In the genomic region with DNA sequence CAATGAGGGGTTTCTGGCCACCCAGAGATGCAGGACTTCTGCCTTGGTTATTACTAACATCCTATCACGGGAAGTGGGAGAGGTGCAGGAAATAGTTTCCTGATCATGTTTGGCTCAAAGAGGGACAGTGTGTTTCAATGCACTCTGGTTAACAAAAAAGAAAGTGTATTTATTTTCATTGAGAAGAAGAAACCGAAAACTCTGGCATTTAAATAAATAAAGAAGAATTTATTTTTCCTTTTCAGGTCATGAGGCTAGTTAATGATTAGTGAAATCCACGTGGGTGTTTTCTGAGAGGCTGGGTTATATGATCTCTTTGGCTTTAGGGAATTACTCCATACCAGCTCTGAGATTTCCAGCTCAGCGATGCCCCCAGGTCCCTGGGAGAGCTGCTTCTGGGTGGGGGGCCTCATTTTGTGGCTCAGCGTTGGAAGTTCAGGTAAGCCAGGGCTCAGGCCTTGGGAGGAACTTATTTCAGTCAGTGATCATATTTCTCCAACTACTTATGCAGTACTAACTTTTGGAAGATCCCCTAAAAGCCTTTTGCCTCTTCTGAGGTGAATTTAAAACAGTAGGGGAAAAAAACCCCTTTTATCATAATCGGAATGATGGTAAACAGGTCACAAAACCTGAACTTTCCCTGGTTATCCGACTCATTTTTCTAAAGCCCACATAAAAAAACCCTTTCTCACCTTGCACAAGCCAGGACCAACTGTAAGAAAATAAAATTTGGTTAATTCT, we compare ENCODE assay signal across 13 cellular contexts. TPM values are rescaled to one million over a fixed set of nuclear protein-coding genes. Genes with fewer than 3 reads are reported as not detected.
DNase-seq lines count a peak whose midpoint lies in the region; ATAC-seq, FAIRE-seq and TF ChIP-seq lines count a peak whose summit lies in the region.
"Had no signal": no experiment of that assay in that cellular context is flagged by ENCODE, and none has a peak within 500 bp of the region (broad histone marks: within the 10 kb centered on the region; RNA-seq: fewer than 3 reads in every experiment).

A gene with protein sequence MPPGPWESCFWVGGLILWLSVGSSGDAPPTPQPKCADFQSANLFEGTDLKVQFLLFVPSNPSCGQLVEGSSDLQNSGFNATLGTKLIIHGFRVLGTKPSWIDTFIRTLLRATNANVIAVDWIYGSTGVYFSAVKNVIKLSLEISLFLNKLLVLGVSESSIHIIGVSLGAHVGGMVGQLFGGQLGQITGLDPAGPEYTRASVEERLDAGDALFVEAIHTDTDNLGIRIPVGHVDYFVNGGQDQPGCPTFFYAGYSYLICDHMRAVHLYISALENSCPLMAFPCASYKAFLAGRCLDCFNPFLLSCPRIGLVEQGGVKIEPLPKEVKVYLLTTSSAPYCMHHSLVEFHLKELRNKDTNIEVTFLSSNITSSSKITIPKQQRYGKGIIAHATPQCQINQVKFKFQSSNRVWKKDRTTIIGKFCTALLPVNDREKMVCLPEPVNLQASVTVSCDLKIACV (plus strand): TSS at position 338 of the 741 bp plus-strand sequence. CDS start 29 bp downstream, at position 367.

- peaks cover 21% of the 10 kb centered on the region; the same call in 1 of the 2 replicates for H3K4me1 ChIP-seq in HepG2 (ENCODE audit: insufficient read depth, low read length)
- H3K4me1 ChIP-seq in testis, result no peaks in the 10 kb centered on the region
- peaks cover 8% of the 10 kb centered on the region; the same call in 1 of the 2 replicates for H3K4me1 ChIP-seq in BE2C
- H3K4me1 ChIP-seq in SK-N-SH (ENCODE audit: control insufficient read depth in 1 of 2, insufficient read depth in 2 of 2, low read depth in 1 of 2, low read length in 1 of 2), result peaks cover 0 to 24% of the 10 kb centered on the region in 2 experiments; a peak in 1 of 4 replicates

- H3K4me3 Mint-ChIP-seq in activated CD8-positive, alpha-beta T cell treated with anti-CD3 and anti-CD28 coated beads for 36 hours, result no peak within 1 kb of the TSS
- no peak within 1 kb of the TSS for H3K4me3 Mint-ChIP-seq in activated CD8-positive, alpha-beta T cell treated with anti-CD3 and anti-CD28 coated beads, Interleukin-2, amount 10 ng/mL, durations not matched to agents 7 days and 5 days
- H3K4me3 Mint-ChIP-seq in activated naive CD8-positive, alpha-beta T cell treated with anti-CD3 and anti-CD28 coated beads, Interleukin-2, amount 50 U/mL, for 24 hours, result no peak within 1 kb of the TSS
- H3K4me3 Mint-ChIP-seq: activated naive CD4-positive, alpha-beta T cell treated with anti-CD3 and anti-CD28 coated beads, Interleukin-2, amount 50 U/mL, for 24 hours had no signal

- no peaks in the 10 kb centered on the region for H3K9me2 ChIP-seq in SK-N-SH

- 10% methylated on average over 7 of the region's 7 CpGs for WGBS in HepG2 (ENCODE audit: low lambda C conversion rate)
- 61 to 62% methylated on average over 7 of the region's 7 CpGs for WGBS in testis, 2 donors
- WGBS in SK-N-SH (ENCODE audit: low lambda C conversion rate), result 79% methylated on average over 7 of the region's 7 CpGs

- BruUV-seq in HepG2 (replicated peaks; lab: Mats Ljungman, UMichigan), result no TSS peak

- TF ChIP-seq EP300 in HepG2 (IDR thresholded peaks at IDR 0.05; ENCODE audit: low read depth in 2 of 2, low read length in 2 of 2) (no peak), HepG2 (CRISPR knock-in tag; IDR thresholded peaks at IDR 0.05; ENCODE audit: borderline replicate concordance) (no peak), SK-N-SH (IDR thresholded peaks at IDR 0.05; ENCODE audit: borderline replicate concordance in 1 of 2, low read depth in 1 of 2, low read length in 1 of 2) (no peak)

- no peaks in the 10 kb centered on the region for H3K9me3 Mint-ChIP-seq in activated CD8-positive, alpha-beta T cell treated with anti-CD3 and anti-CD28 coated beads for 36 hours
- no peaks in the 10 kb centered on the region for H3K9me3 Mint-ChIP-seq in activated CD8-positive, alpha-beta T cell treated with anti-CD3 and anti-CD28 coated beads, Interleukin-2, amount 10 ng/mL, durations not matched to agents 7 days and 5 days (ENCODE audit: insufficient read depth)
- H3K9me3 Mint-ChIP-seq in activated naive CD8-positive, alpha-beta T cell treated with anti-CD3 and anti-CD28 coated beads, Interleukin-2, amount 50 U/mL, for 24 hours, result no peaks in the 10 kb centered on the region
- H3K9me3 Mint-ChIP-seq: activated naive CD4-positive, alpha-beta T cell treated with anti-CD3 and anti-CD28 coated beads, Interleukin-2, amount 50 U/mL, for 24 hours; IgD-negative memory B cell had no signal

- no peak for DNase-seq in activated CD8-positive, alpha-beta T cell treated with anti-CD3 and anti-CD28 coated beads for 36 hours
- no peak for DNase-seq in activated CD8-positive, alpha-beta T cell treated with anti-CD3 and anti-CD28 coated beads, Interleukin-2, amount 10 ng/mL, durations not matched to agents 7 days and 5 days
- no peak for DNase-seq in activated naive CD8-positive, alpha-beta T cell treated with anti-CD3 and anti-CD28 coated beads, Interleukin-2, amount 50 U/mL, for 24 hours
- peak; percentile 33 for DNase-seq in HepG2 (ENCODE audit: low spot score)
- no peak for DNase-seq in testis
- no peak for DNase-seq in BE2C
- no peak for DNase-seq in SK-N-SH
- DNase-seq in NOMO-1 treated with DMSO at 0.1 percent for 48 hours (lab: John Stamatoyannopoulos, UW; ENCODE audit: unreplicated experiment), result no peak
- DNase-seq: activated CD4-positive, alpha-beta T cell treated with anti-CD3 and anti-CD28 coated beads for 1 hour; islet precursor cell had no signal

- H3K27me3 ChIP-seq in HepG2 (ENCODE audit: control insufficient read depth in 1 of 2, insufficient read depth in 2 of 2, low read length in 2 of 2) (no peaks in the 10 kb centered on the region; a peak in 1 of 5 replicates), testis (no peaks in the 10 kb centered on the region), BE2C (no peaks in the 10 kb centered on the region), SK-N-SH (ENCODE audit: insufficient read depth) (no peaks in the 10 kb centered on the region)

- FAIRE-seq in HepG2 (lab: Jason Lieb, UNC), result no peak
- FAIRE-seq: G401.6 had no signal

- POLR2A ChIA-PET in activated CD8-positive, alpha-beta T cell treated with anti-CD3 and anti-CD28 coated beads for 36 hours (lab: Charles Lee), result no interaction called here
- POLR2A ChIA-PET in activated CD8-positive, alpha-beta T cell treated with anti-CD3 and anti-CD28 coated beads, Interleukin-2, amount 10 ng/mL, durations not matched to agents 7 days and 5 days (lab: Charles Lee), result no interaction called here
- POLR2A ChIA-PET in HepG2 (lab: Yijun Ruan, JAX) (no interaction called here), SK-N-SH (lab: Yijun Ruan, JAX) (no interaction called here)

- peak within 1 kb of the TSS; percentile 21 for H3K27ac Mint-ChIP-seq in activated CD8-positive, alpha-beta T cell treated with anti-CD3 and anti-CD28 coated beads for 36 hours
- H3K27ac Mint-ChIP-seq in activated CD8-positive, alpha-beta T cell treated with anti-CD3 and anti-CD28 coated beads, Interleukin-2, amount 10 ng/mL, durations not matched to agents 7 days and 5 days, result no peak within 1 kb of the TSS
- H3K27ac Mint-ChIP-seq in activated naive CD8-positive, alpha-beta T cell treated with anti-CD3 and anti-CD28 coated beads, Interleukin-2, amount 50 U/mL, for 24 hours, result peak within 1 kb of the TSS; percentile 63
- H3K27ac Mint-ChIP-seq: activated naive CD4-positive, alpha-beta T cell treated with anti-CD3 and anti-CD28 coated beads, Interleukin-2, amount 50 U/mL, for 24 hours had no signal

- no peaks in the 10 kb centered on the region for H3K36me3 ChIP-seq in HepG2 (replicated peaks in 1 of 2; ENCODE audit: control insufficient read depth in 1 of 2, insufficient read depth in 2 of 2, low read length in 2 of 2)
- H3K36me3 ChIP-seq in testis (ENCODE audit: low read depth, missing control alignments), result no peaks in the 10 kb centered on the region
- no peaks in the 10 kb centered on the region for H3K36me3 ChIP-seq in BE2C
- no peaks in the 10 kb centered on the region for H3K36me3 ChIP-seq in SK-N-SH (replicated peaks in 1 of 2; ENCODE audit: control insufficient read depth in 1 of 2, insufficient read depth in 2 of 2, low read length in 1 of 2)

- H3K36me3 Mint-ChIP-seq in activated CD8-positive, alpha-beta T cell treated with anti-CD3 and anti-CD28 coated beads for 36 hours (ENCODE audit: low read depth), result no peaks in the 10 kb centered on the region
- H3K36me3 Mint-ChIP-seq in activated CD8-positive, alpha-beta T cell treated with anti-CD3 and anti-CD28 coated beads, Interleukin-2, amount 10 ng/mL, durations not matched to agents 7 days and 5 days (ENCODE audit: low read depth), result no peaks in the 10 kb centered on the region
- H3K36me3 Mint-ChIP-seq in activated naive CD8-positive, alpha-beta T cell treated with anti-CD3 and anti-CD28 coated beads, Interleukin-2, amount 50 U/mL, for 24 hours (ENCODE audit: low read depth), result no peaks in the 10 kb centered on the region
- H3K36me3 Mint-ChIP-seq: activated naive CD4-positive, alpha-beta T cell treated with anti-CD3 and anti-CD28 coated beads, Interleukin-2, amount 50 U/mL, for 24 hours; IgD-negative memory B cell had no signal

- H3K27me3 Mint-ChIP-seq in activated CD8-positive, alpha-beta T cell treated with anti-CD3 and anti-CD28 coated beads for 36 hours, result peaks cover 1% of the 10 kb centered on the region
- no peaks in the 10 kb centered on the region for H3K27me3 Mint-ChIP-seq in activated CD8-positive, alpha-beta T cell treated with anti-CD3 and anti-CD28 coated beads, Interleukin-2, amount 10 ng/mL, durations not matched to agents 7 days and 5 days (ENCODE audit: low read depth)
- peaks cover 2% of the 10 kb centered on the region for H3K27me3 Mint-ChIP-seq in activated naive CD8-positive, alpha-beta T cell treated with anti-CD3 and anti-CD28 coated beads, Interleukin-2, amount 50 U/mL, for 24 hours
- H3K27me3 Mint-ChIP-seq: IgD-negative memory B cell had no signal

- H3K27ac ChIP-seq in HepG2 (ENCODE audit: extremely low read length, insufficient read depth, low read length) (no peak within 1 kb of the TSS), testis (peak within 1 kb of the TSS; percentile 36 to 77), SK-N-SH (ENCODE audit: low read depth in 2 of 2, low read length in 1 of 2) (no peak within 1 kb of the TSS)

- H4K20me1 ChIP-seq in HepG2 (ENCODE audit: insufficient read depth, low read length), result no peaks in the 10 kb centered on the region
- no peaks in the 10 kb centered on the region for H4K20me1 ChIP-seq in SK-N-SH (ENCODE audit: insufficient read depth)

- CTCF ChIA-PET in activated CD8-positive, alpha-beta T cell treated with anti-CD3 and anti-CD28 coated beads for 36 hours (lab: Charles Lee), result no interaction called here
- CTCF ChIA-PET in activated CD8-positive, alpha-beta T cell treated with anti-CD3 and anti-CD28 coated beads, Interleukin-2, amount 10 ng/mL, durations not matched to agents 7 days and 5 days (lab: Charles Lee), result no interaction called here
- CTCF ChIA-PET in HepG2 (lab: Yijun Ruan, JAX; ENCODE audit: low intra/inter-chr PET ratio, low total read pairs), result no interaction called here
- CTCF ChIA-PET in SK-N-SH (lab: Yijun Ruan, JAX), result no interaction called here

- H3K4me1 Mint-ChIP-seq in activated CD8-positive, alpha-beta T cell treated with anti-CD3 and anti-CD28 coated beads for 36 hours (ENCODE audit: low read depth), result peaks cover 23% of the 10 kb centered on the region
- peaks cover 39% of the 10 kb centered on the region for H3K4me1 Mint-ChIP-seq in activated CD8-positive, alpha-beta T cell treated with anti-CD3 and anti-CD28 coated beads, Interleukin-2, amount 10 ng/mL, durations not matched to agents 7 days and 5 days (ENCODE audit: low read depth)
- H3K4me1 Mint-ChIP-seq in activated naive CD8-positive, alpha-beta T cell treated with anti-CD3 and anti-CD28 coated beads, Interleukin-2, amount 50 U/mL, for 24 hours, result peaks cover 45% of the 10 kb centered on the region

- no peak within 1 kb of the TSS for H2AFZ ChIP-seq in HepG2 (ENCODE audit: low read length)
- H2AFZ ChIP-seq in SK-N-SH (ENCODE audit: low read depth), result no peak within 1 kb of the TSS

- ATAC-seq in activated CD8-positive, alpha-beta T cell treated with anti-CD3 and anti-CD28 coated beads for 36 hours, result no peak
- no peak for ATAC-seq in activated CD8-positive, alpha-beta T cell treated with anti-CD3 and anti-CD28 coated beads, Interleukin-2, amount 10 ng/mL, durations not matched to agents 7 days and 5 days
- no peak for ATAC-seq in activated naive CD8-positive, alpha-beta T cell treated with anti-CD3 and anti-CD28 coated beads, Interleukin-2, amount 50 U/mL, for 24 hours
- ATAC-seq in HepG2, result peak; percentile 48

- H3K9me3 ChIP-seq in HepG2 (ENCODE audit: low read length) (no peaks in the 10 kb centered on the region), testis (no peaks in the 10 kb centered on the region), BE2C (no peaks in the 10 kb centered on the region), SK-N-SH (no peaks in the 10 kb centered on the region)

- intact Hi-C loops in activated CD8-positive, alpha-beta T cell treated with anti-CD3 and anti-CD28 coated beads for 36 hours (cut with micrococcal nuclease), result no loop called here
- intact Hi-C loops in HepG2 (cut with micrococcal nuclease; ENCODE audit: unreplicated experiment), result no loop called here
- intact Hi-C loops in testis (cut with DNase I; ENCODE audit: low total_unique reads), result no loop called here

- in situ Hi-C loops in HepG2 (cut with HindIII; ENCODE audit: extremely low pct_ligation_motif_present, low pct_unique_long_range_greater_than_20kb), result no loop called here

- H3K4me2 ChIP-seq in HepG2 (ENCODE audit: low read depth, low read length), result peak within 1 kb of the TSS; percentile 40; the same call in 1 of the 2 replicates
- H3K4me2 ChIP-seq in SK-N-SH, result no peak within 1 kb of the TSS

- H3F3A ChIP-seq in SK-N-SH (replicated peaks; ENCODE audit: insufficient read depth), result no peaks in the 10 kb centered on the region

- no peaks in the 10 kb centered on the region for H3K79me2 ChIP-seq in HepG2 (ENCODE audit: insufficient read depth, low read length)
- no peaks in the 10 kb centered on the region for H3K79me2 ChIP-seq in SK-N-SH (ENCODE audit: insufficient read depth)

- TF ChIP-seq POLR2A in HepG2 (IDR thresholded peaks at IDR 0.05; ENCODE audit: insufficient read depth in 1 of 2, low read depth in 2 of 2, low read length in 2 of 2) (no peak), testis (IDR thresholded peaks at IDR 0.05) (no peak)

- H3K4me3 ChIP-seq in HepG2 (replicated peaks in 1 of 3; ENCODE audit: insufficient read depth in 1 of 3, low read depth in 2 of 3, low read length in 3 of 3) (peak within 1 kb of the TSS in 1 of 3 experiments; percentile 13; a peak in 1 of 6 replicates), testis (no peak within 1 kb of the TSS), BE2C (ENCODE audit: low read depth, low read length) (no peak within 1 kb of the TSS), SK-N-SH (ENCODE audit: low read depth in 2 of 2, low read length in 1 of 2) (no peak within 1 kb of the TSS)

- no peak for TF ChIP-seq CTCF in activated CD8-positive, alpha-beta T cell treated with anti-CD3 and anti-CD28 coated beads for 36 hours (IDR thresholded peaks at IDR 0.05)
- TF ChIP-seq CTCF in HepG2 (CRISPR knock-in tag; IDR thresholded peaks at IDR 0.05) (no peak), testis (IDR thresholded peaks at IDR 0.05) (no peak), BE2C (IDR thresholded peaks at IDR 0.05; ENCODE audit: low read depth, low read length) (no peak), SK-N-SH (IDR thresholded peaks at IDR 0.05) (no peak)

- H3K9ac ChIP-seq in HepG2 (ENCODE audit: insufficient read depth, low read depth, low read length) (no peak within 1 kb of the TSS), SK-N-SH (no peak within 1 kb of the TSS)

- TF ChIP-seq RAD21 in HepG2 (CRISPR knock-in tag; IDR thresholded peaks at IDR 0.05) (no peak), SK-N-SH (IDR thresholded peaks at IDR 0.05; ENCODE audit: low read length) (no peak)

RNA-seq across cellular contexts. Expression of the gene that starts here (rescaled TPM):
- total RNA-seq in activated CD8-positive, alpha-beta T cell treated with anti-CD3 and anti-CD28 coated beads for 36 hours, result not detected
- not detected for total RNA-seq in activated CD8-positive, alpha-beta T cell treated with anti-CD3 and anti-CD28 coated beads, Interleukin-2, amount 10 ng/mL, durations not matched to agents 7 days and 5 days
- 0.11 TPM in 1 of 2 replicates, not detected in the other for total RNA-seq in HepG2 (2016; rRNA removed; fragmentation: Illumina TruSeq; extraction: Trizol)
- not detected in 2 replicates for total RNA-seq in HepG2 (2016; cell fraction: cytosol; rRNA removed; fragmentation: Illumina TruSeq; extraction: Trizol; ENCODE audit: low read depth)
- total RNA-seq in HepG2 (2016; cell fraction: insoluble cytoplasmic fraction; rRNA removed; fragmentation: Illumina TruSeq; extraction: Trizol), result not detected in 2 replicates
- not detected in 2 replicates for total RNA-seq in HepG2 (2016; cell fraction: membrane; rRNA removed; fragmentation: Illumina TruSeq; extraction: Trizol)
- total RNA-seq in HepG2 (2016; cell fraction: nucleus; rRNA removed; fragmentation: Illumina TruSeq; extraction: Trizol), result not detected in 2 replicates
- polyA plus RNA-seq in HepG2 (2011; rRNA removed), result 0.16 and 0.18 TPM in 2 replicates
- polyA plus RNA-seq in HepG2 (2011; cell fraction: cytosol; rRNA removed), result 0.14 and 0.15 TPM in 2 replicates
- polyA plus RNA-seq in HepG2 (2011; cell fraction: nucleus; rRNA removed), result 0.28 TPM in 1 of 2 replicates, not detected in the other
- 0.09 and 0.15 TPM in 2 replicates for polyA plus RNA-seq in HepG2 (2012)
- not detected in 2 replicates for polyA plus RNA-seq in HepG2 (2016; cell fraction: cytosol; fragmentation: Illumina TruSeq; extraction: Trizol; ENCODE audit: low read depth)
- polyA plus RNA-seq in HepG2 (2016; cell fraction: insoluble cytoplasmic fraction; fragmentation: Illumina TruSeq; extraction: Trizol; ENCODE audit: low read depth), result not detected in 2 replicates
- polyA plus RNA-seq in HepG2 (2016; cell fraction: membrane; fragmentation: Illumina TruSeq; extraction: Trizol; ENCODE audit: low read depth), result not detected in 2 replicates
- polyA plus RNA-seq in HepG2 (2016; cell fraction: nucleus; fragmentation: Illumina TruSeq; extraction: Trizol; ENCODE audit: insufficient read depth, low read depth), result not detected in 2 replicates
- polyA minus RNA-seq in HepG2 (2011; rRNA and poly(A)+ RNA removed; ENCODE audit: low replicate concordance), result 0.14 and 0.82 TPM in 2 replicates
- polyA minus RNA-seq in HepG2 (2011; cell fraction: cytosol; rRNA and poly(A)+ RNA removed), result not detected in 2 replicates
- polyA minus RNA-seq in HepG2 (2011; cell fraction: nucleus; rRNA and poly(A)+ RNA removed), result not detected in 2 replicates
- 1 to 10 TPM in 1 of 2 donors, under 1 TPM in 1; 0.87 to 2.7 TPM for total RNA-seq in testis
- 8.7 TPM for polyA plus RNA-seq in testis (ENCODE audit: insufficient read depth, low read depth, low replicate concordance)
- polyA plus RNA-seq in BE2C (2012; ENCODE audit: insufficient read depth, insufficient read length, low read depth), result not detected
- 0.08 TPM in 1 of 2 replicates, not detected in the other for polyA plus RNA-seq in SK-N-SH (2012; rRNA removed)
- 0.09 TPM in 1 of 2 replicates, not detected in the other for polyA plus RNA-seq in SK-N-SH (2012; cell fraction: cytosol; rRNA removed)
- polyA plus RNA-seq in SK-N-SH (2012; cell fraction: nucleus; rRNA removed), result 0.06 TPM in 1 of 2 replicates, not detected in the other
- polyA plus RNA-seq: IgD-negative memory B cell had no signal

Comparison
In these comparisons a context has a peak if more than half of its experiments do, and no peak if none do; other contexts are left out.
1. Peak in DNase-seq, ATAC-seq and H3K4me2 ChIP-seq in HepG2; RNA of the gene not detected or under 1 TPM.
2. H3K27ac ChIP-seq: peak in testis (2 of 2); none in HepG2 (single experiment) and SK-N-SH (0 of 2).